ENCODE assay signal across 12 cellular contexts in the genomic region with DNA sequence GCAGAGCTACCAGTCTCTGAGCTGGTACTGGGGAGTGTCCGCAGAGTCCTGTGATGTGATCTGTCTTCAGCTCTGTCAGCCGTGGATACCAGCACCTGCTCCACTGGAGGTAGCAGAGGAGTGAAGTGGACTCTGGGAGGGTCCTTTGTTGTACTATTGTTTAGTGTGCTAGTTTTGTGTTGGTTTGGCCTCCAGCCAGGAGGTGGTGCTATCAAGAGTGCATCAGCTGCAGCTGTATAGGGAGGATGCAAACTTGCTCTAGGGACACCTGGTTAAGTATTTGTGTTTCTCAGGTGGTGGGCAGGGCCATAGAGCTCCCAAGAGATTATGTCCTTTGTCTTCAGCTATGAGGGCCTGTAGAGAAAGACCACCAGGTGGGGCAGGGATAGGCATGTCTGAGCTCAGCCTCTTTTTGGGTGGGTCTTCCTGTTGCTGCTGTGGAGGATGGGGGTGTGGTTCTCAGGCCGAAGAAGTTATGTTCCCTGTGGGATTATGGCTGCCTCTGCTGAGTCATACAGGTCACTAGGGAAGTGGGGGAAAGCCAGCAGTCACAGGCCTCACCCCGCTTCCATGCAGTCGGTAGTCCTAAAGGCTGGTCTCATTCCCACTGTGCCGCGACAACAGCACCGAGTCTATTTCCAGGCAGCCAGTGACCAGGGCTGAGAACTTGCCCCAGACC.
DNase-seq lines count a peak whose midpoint lies in the region; ATAC-seq and TF ChIP-seq lines count a peak whose summit lies in the region.
"Had no signal": no experiment of that assay in that cellular context is flagged by ENCODE, and none has a peak within 500 bp of the region (broad histone marks: within the 10 kb centered on the region; RNA-seq: fewer than 3 reads in every experiment).

No MANE protein-coding gene starts in this region.

- no peak overlapping the region for H2AFZ ChIP-seq in OCI-LY1 (ENCODE audit: low read length)

- H3K9me3 ChIP-seq in OCI-LY1 (ENCODE audit: low read length) (no peaks in the 10 kb centered on the region), upper lobe of right lung (no peaks in the 10 kb centered on the region)

- TF ChIP-seq CTCF in OCI-LY1 (IDR thresholded peaks at IDR 0.05; ENCODE audit: low read length) (peak; percentile 41), upper lobe of right lung (IDR thresholded peaks at IDR 0.05) (no peak)

- no peaks in the 10 kb centered on the region for H3K9me3 Mint-ChIP-seq in immature natural killer cell

- H3K4me1 Mint-ChIP-seq in immature natural killer cell, result peaks cover 58% of the 10 kb centered on the region in 2 donors

- H3K79me2 ChIP-seq in OCI-LY1 (ENCODE audit: insufficient read depth, low read length), result no peaks in the 10 kb centered on the region

- no peak overlapping the region for H3K9ac ChIP-seq in OCI-LY1 (ENCODE audit: low read length)

- no peaks in the 10 kb centered on the region for H3F3A ChIP-seq in OCI-LY1 (ENCODE audit: insufficient read depth, low read length)

- H3K4me3 Mint-ChIP-seq in immature natural killer cell, result peak overlapping the region in 2 of 5 donors; percentile 12 to 39
- H3K4me3 Mint-ChIP-seq: activated CD4-positive, alpha-beta T cell treated with anti-CD3 and anti-CD28 coated beads, Interleukin-2, amount 10 ng/mL, durations not matched to agents 24 days and 14 days had no signal

- H3K27me3 Mint-ChIP-seq in immature natural killer cell (ENCODE audit: low read depth in 3 of 3), result peaks cover 0 to 2% (median 2%) of the 10 kb centered on the region in 3 donors

- no peaks in the 10 kb centered on the region for H3K4me1 ChIP-seq in OCI-LY1 (ENCODE audit: insufficient read depth, low read length, severe bottlenecking)
- no peaks in the 10 kb centered on the region for H3K4me1 ChIP-seq in upper lobe of right lung

- no peak overlapping the region for H3K4me2 ChIP-seq in OCI-LY1 (ENCODE audit: low read length)

- H3K9me2 ChIP-seq in OCI-LY1 (ENCODE audit: low read depth, low read length), result no peaks in the 10 kb centered on the region

- H3K4me3 ChIP-seq in OCI-LY1 (ENCODE audit: low read depth, low read length, poor library complexity, severe bottlenecking) (no peak overlapping the region), upper lobe of right lung (no peak overlapping the region)
- H3K4me3 ChIP-seq: SK-N-MC, skin epidermis had no signal

- DNase-seq in NCI-H82 (lab: John Stamatoyannopoulos, UW) (peak; percentile 24), NCI-H82 treated with DMSO at 0.1 percent for 48 hours (lab: John Stamatoyannopoulos, UW; ENCODE audit: unreplicated experiment) (no peak), M059J (ENCODE audit: low read depth) (peak; percentile 30), immature natural killer cell (no peak), upper lobe of right lung (no peak), HuH-7.5 (ENCODE audit: low spot score) (no peak)
- DNase-seq in activated effector memory CD4-positive, alpha-beta T cell treated with Interleukin-2 at 50 U/mL for 16 hours, result no peak
- DNase-seq: activated CD4-positive, alpha-beta T cell treated with anti-CD3 and anti-CD28 coated beads, Interleukin-2, amount 10 ng/mL, durations not matched to agents 24 days and 14 days; MV-4-11 had no signal

- no peak for ATAC-seq in upper lobe of right lung

- H3K36me3 Mint-ChIP-seq in immature natural killer cell, result peaks cover 0 to 4% (median 4%) of the 10 kb centered on the region in 3 donors

- no peaks in the 10 kb centered on the region for H3K36me3 ChIP-seq in OCI-LY1 (ENCODE audit: insufficient read depth, low read length)
- no peaks in the 10 kb centered on the region for H3K36me3 ChIP-seq in upper lobe of right lung

- no peaks in the 10 kb centered on the region for H4K20me1 ChIP-seq in OCI-LY1 (ENCODE audit: insufficient read depth, low read length)

- no peaks in the 10 kb centered on the region for H3K27me3 ChIP-seq in OCI-LY1 (ENCODE audit: insufficient read depth, low read length)
- H3K27me3 ChIP-seq in upper lobe of right lung, result no peaks in the 10 kb centered on the region

- H3K27ac ChIP-seq in OCI-LY1 (ENCODE audit: low read depth, low read length, poor library complexity, severe bottlenecking) (no peak overlapping the region), upper lobe of right lung (no peak overlapping the region)
- H3K27ac ChIP-seq: SK-N-MC had no signal

- peak overlapping the region; percentile 23 to 72 (median 60) for H3K27ac Mint-ChIP-seq in immature natural killer cell
- H3K27ac Mint-ChIP-seq: activated CD4-positive, alpha-beta T cell treated with anti-CD3 and anti-CD28 coated beads, Interleukin-2, amount 10 ng/mL, durations not matched to agents 24 days and 14 days had no signal

- intact Hi-C loops in upper lobe of right lung (cut with DNase I), result no loop called here

Comparison
In these comparisons a context has a peak if more than half of its experiments do, and no peak if none do; other contexts are left out.
1. DNase-seq: peak in NCI-H82 (single experiment) and M059J (single experiment); none in NCI-H82 treated with DMSO at 0.1 percent for 48 hours (single experiment), immature natural killer cell (0 of 3), activated effector memory CD4-positive, alpha-beta T cell treated with Interleukin-2 at 50 U/mL for 16 hours (single experiment), upper lobe of right lung (single experiment) and HuH-7.5 (single experiment).